12 cellular contexts compared by ENCODE assay signal in the genomic region with DNA sequence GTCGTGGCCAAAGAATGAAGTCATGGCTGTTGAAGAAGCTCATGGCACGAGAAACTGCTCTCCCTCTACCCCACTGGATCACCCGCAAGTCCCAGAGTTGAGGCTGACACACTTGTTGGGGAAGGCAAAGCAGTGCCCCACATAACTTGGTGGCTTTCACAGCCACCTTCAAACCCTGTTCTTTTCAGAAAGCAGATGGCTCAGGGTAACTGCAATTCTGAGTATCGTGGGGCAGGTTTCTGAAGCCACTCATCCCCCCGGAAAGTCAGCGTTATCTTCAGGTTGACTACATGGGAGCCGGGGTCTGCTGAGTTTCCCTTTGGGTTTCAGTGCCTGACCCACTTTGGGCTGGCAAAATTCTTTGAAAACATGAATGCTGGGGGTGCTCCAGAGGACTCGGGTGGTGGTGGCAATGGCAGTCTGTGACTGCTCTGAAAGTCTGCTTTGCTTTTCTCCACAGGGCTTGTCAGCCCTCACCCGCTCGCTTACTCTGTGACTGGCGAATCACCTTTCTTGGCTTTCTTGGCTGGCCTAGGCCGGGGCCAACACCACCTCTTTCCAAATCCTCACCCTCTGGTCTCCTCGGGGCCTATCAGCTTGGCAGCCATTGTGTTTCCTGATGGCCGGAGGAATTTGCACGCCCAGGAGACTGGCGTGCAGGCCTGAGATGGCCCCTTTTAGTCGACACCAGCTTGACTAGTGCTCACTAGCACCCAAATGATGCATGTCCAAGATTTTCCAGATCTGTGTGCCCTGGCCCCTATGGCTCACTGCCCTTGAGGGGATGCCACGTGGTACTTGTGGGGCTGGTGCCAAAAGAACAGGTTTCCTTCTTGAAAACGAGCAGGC. TPM values are rescaled to one million over a fixed set of nuclear protein-coding genes. Genes with fewer than 3 reads are reported as not detected.
A peak's percentile ranks its signal among the peaks of the same experiment; 100 is the strongest.
DNase-seq lines count a peak whose midpoint lies in the region; ATAC-seq, FAIRE-seq and TF ChIP-seq lines count a peak whose summit lies in the region.
"Had no signal": no experiment of that assay in that cellular context is flagged by ENCODE, and none has a peak within 500 bp of the region (broad histone marks: within the 10 kb centered on the region; RNA-seq: fewer than 3 reads in every experiment).

No MANE protein-coding gene starts in this region.

- H3K4me1 ChIP-seq in CD8-positive, alpha-beta memory T cell (ENCODE audit: insufficient read depth, low read length), result peaks cover 74% of the 10 kb centered on the region
- peaks cover 14 to 19% of the 10 kb centered on the region in 2 experiments; a peak in 4 of 5 replicates for H3K4me1 ChIP-seq in K562 (replicated peaks in 1 of 2; ENCODE audit: control insufficient read depth in 2 of 2, insufficient read depth in 2 of 2, low read length in 2 of 2)
- H3K4me1 ChIP-seq: neural progenitor cell had no signal

- H3K4me3 Mint-ChIP-seq in CD8-positive, alpha-beta memory T cell, result peak overlapping the region; percentile 27 to 66 (median 37)
- H3K4me3 Mint-ChIP-seq in nephron progenitor cell, result no peak overlapping the region
- H3K4me3 Mint-ChIP-seq: neural progenitor cell; stimulated activated memory B cell treated with anti-CD40 and anti-IgM and Interleukin-4, amounts not matched to agents 10 μg/mL and 1 μg/mL and 100 μg/mL, for 72 hours had no signal

- POLR2A ChIA-PET in CD8-positive, alpha-beta memory T cell (lab: Charles Lee), result no interaction called here
- POLR2A ChIA-PET in RWPE1 (lab: Yijun Ruan, JAX; ENCODE audit: low non-redundant PET) (interaction anchor here (0.7 kb wide), 1 partner anchor 10 kb away, joined by 3 read pairs; no protein-coding TSS in a partner anchor), K562 (lab: Yijun Ruan, JAX) (no interaction called here)

- H3K36me3 Mint-ChIP-seq in CD8-positive, alpha-beta memory T cell, result peaks cover 0 to 2% (median 0%) of the 10 kb centered on the region in 3 donors
- peaks cover 18% of the 10 kb centered on the region for H3K36me3 Mint-ChIP-seq in nephron progenitor cell (ENCODE audit: low read depth)
- H3K36me3 Mint-ChIP-seq: neural progenitor cell had no signal

- H3K79me2 ChIP-seq in K562 (ENCODE audit: control insufficient read depth, insufficient read depth, low read length), result peaks cover 12% of the 10 kb centered on the region

- no peak for FAIRE-seq in K562 (lab: Jason Lieb, UNC)

- H3K9me3 Mint-ChIP-seq in CD8-positive, alpha-beta memory T cell, result no peaks in the 10 kb centered on the region
- H3K9me3 Mint-ChIP-seq in nephron progenitor cell, result peaks cover 55% of the 10 kb centered on the region
- H3K9me3 Mint-ChIP-seq: stimulated activated memory B cell treated with anti-CD40 and anti-IgM and Interleukin-4, amounts not matched to agents 10 μg/mL and 1 μg/mL and 100 μg/mL, for 72 hours had no signal

- intact Hi-C loops in K562 (cut with micrococcal nuclease), result no loop called here

- peaks cover 66 to 89% (median 78%) of the 10 kb centered on the region in 3 donors for H3K4me1 Mint-ChIP-seq in CD8-positive, alpha-beta memory T cell
- H3K4me1 Mint-ChIP-seq in nephron progenitor cell, result peaks cover 35% of the 10 kb centered on the region

- ATAC-seq in K562, result no peak; the same call in 2 of the 3 replicates
- no peak for ATAC-seq in GM19351 (IDR thresholded peaks at IDR 0.05; ENCODE audit: unreplicated experiment)
- ATAC-seq: stimulated activated memory B cell treated with anti-CD40 and anti-IgM and Interleukin-4, amounts not matched to agents 10 μg/mL and 1 μg/mL and 100 μg/mL, for 72 hours had no signal

- BruUV-seq in K562 (replicated peaks; lab: Mats Ljungman, UMichigan), result no TSS peak

- CTCF ChIA-PET in CD8-positive, alpha-beta memory T cell (lab: Charles Lee), result interaction anchor here (1.6 kb wide), 1 partner anchor 15 kb away, joined by 4 read pairs; no protein-coding TSS in a partner anchor
- CTCF ChIA-PET in RWPE1 (lab: Yijun Ruan, JAX), result no interaction called here
- CTCF ChIA-PET in K562 (lab: Yijun Ruan, JAX; ENCODE audit: low intra/inter-chr PET ratio), result no interaction called here

- H3K4me3 ChIP-seq in CD8-positive, alpha-beta memory T cell (ENCODE audit: low read length), result no peak overlapping the region
- no peak overlapping the region for H3K4me3 ChIP-seq in K562
- H3K4me3 ChIP-seq: neural progenitor cell had no signal

- no peak overlapping the region for H3K27ac ChIP-seq in CD8-positive, alpha-beta memory T cell (ENCODE audit: low read depth, low read length)
- H3K27ac ChIP-seq in RWPE1 (0 out of 2 replicates have a peak overlapping the region, but pooled peaks have one; percentile 4), K562 (ENCODE audit: extremely low read depth, low read depth, low read length) (no peak overlapping the region)
- H3K27ac ChIP-seq: neural progenitor cell had no signal

- no peak for TF ChIP-seq POLR2A in K562 (conservative IDR thresholded peaks at IDR 0.05)

- peak overlapping the region; percentile 44; the same call in 1 of the 2 replicates for H2AFZ ChIP-seq in K562 (ENCODE audit: low read depth, low read length)
- H2AFZ ChIP-seq: neural progenitor cell had no signal

- peaks cover 0 to 4% of the 10 kb centered on the region in 2 donors for H3K27me3 Mint-ChIP-seq in CD8-positive, alpha-beta memory T cell
- H3K27me3 Mint-ChIP-seq in nephron progenitor cell (ENCODE audit: low read depth, poor library complexity), result peaks cover 3% of the 10 kb centered on the region
- H3K27me3 Mint-ChIP-seq: stimulated activated memory B cell treated with anti-CD40 and anti-IgM and Interleukin-4, amounts not matched to agents 10 μg/mL and 1 μg/mL and 100 μg/mL, for 72 hours had no signal

- H3K4me2 ChIP-seq in K562 (ENCODE audit: insufficient read depth, low read length), result no peak overlapping the region
- H3K4me2 ChIP-seq: neural progenitor cell had no signal

- H4K20me1 ChIP-seq in K562 (replicated peaks; ENCODE audit: control insufficient read depth, insufficient read depth, low read length), result no peaks in the 10 kb centered on the region

- no peaks in the 10 kb centered on the region for H3K36me3 ChIP-seq in CD8-positive, alpha-beta memory T cell (ENCODE audit: insufficient read depth, low read length)
- 0 out of 3 replicates have a peak, but pooled peaks cover 2% of the 10 kb centered on the region for H3K36me3 ChIP-seq in K562 (ENCODE audit: control insufficient read depth, insufficient read depth, low read length)
- H3K36me3 ChIP-seq: neural progenitor cell had no signal

- no peaks in the 10 kb centered on the region for H3K27me3 ChIP-seq in CD8-positive, alpha-beta memory T cell (ENCODE audit: insufficient read depth, low read length, poor library complexity, severe bottlenecking)
- no peaks in the 10 kb centered on the region for H3K27me3 ChIP-seq in K562 (ENCODE audit: control insufficient read depth in 2 of 2, insufficient read depth in 2 of 2, low read length in 2 of 2)
- H3K27me3 ChIP-seq: neural progenitor cell had no signal

- in situ Hi-C loops in K562 (cut with MboI), result no loop called here

- no peak overlapping the region; a peak in 2 of 4 replicates for H3K9ac ChIP-seq in K562 (ENCODE audit: insufficient read depth in 1 of 2, low read depth in 2 of 2, low read length in 2 of 2)
- H3K9ac ChIP-seq: neural progenitor cell had no signal

- no peak for TF ChIP-seq RAD21 in K562 (CRISPR knock-in tag; conservative IDR thresholded peaks at IDR 0.05 in 1 of 2, IDR thresholded peaks at IDR 0.05 in 1 of 2)

- no peak for DNase-seq in CD8-positive, alpha-beta memory T cell
- no peak for DNase-seq in RWPE1 (ENCODE audit: low spot score)
- no peak for DNase-seq in K562 (ENCODE audit: extremely low read depth in 1 of 4, low spot score in 3 of 4)
- DNase-seq in nephron progenitor cell, result no peak
- DNase-seq in AG08395 (ENCODE audit: low spot score), result no peak
- DNase-seq in SIG-M5 treated with dmso at 0.1 percent for 504 hours (lab: John Stamatoyannopoulos, UW; ENCODE audit: unreplicated experiment), result no peak
- no peak for DNase-seq in retina
- DNase-seq: foreskin melanocyte, H7 had no signal

- H3K9me1 ChIP-seq in K562 (ENCODE audit: control insufficient read depth, insufficient read depth, low read length), result no peaks in the 10 kb centered on the region

- WGBS in K562 (ENCODE audit: insufficient coverage, low coverage, missing lambda C conversion rate), result 69% methylated on average over 17 of the region's 19 CpGs

- H3K9me3 ChIP-seq in CD8-positive, alpha-beta memory T cell (ENCODE audit: low read length), result no peaks in the 10 kb centered on the region
- no peaks in the 10 kb centered on the region for H3K9me3 ChIP-seq in K562 (replicated peaks; ENCODE audit: control insufficient read depth, insufficient read depth, low read depth, low read length)

- TF ChIP-seq CTCF in RWPE1 (conservative IDR thresholded peaks at IDR 0.05; ENCODE audit: low read depth) (no peak), K562 (IDR thresholded peaks at IDR 0.05 in 2 of 3, conservative IDR thresholded peaks at IDR 0.05 in 1 of 3; ENCODE audit: insufficient read depth in 2 of 3, low read depth in 1 of 3, low read length in 3 of 3) (no peak), nephron progenitor cell (IDR thresholded peaks at IDR 0.05) (no peak)

- H3K27ac Mint-ChIP-seq in CD8-positive, alpha-beta memory T cell, result peak overlapping the region; percentile 69 to 90 (median 78)
- H3K27ac Mint-ChIP-seq in nephron progenitor cell, result peak overlapping the region; percentile 51
- H3K27ac Mint-ChIP-seq: neural progenitor cell; stimulated activated memory B cell treated with anti-CD40 and anti-IgM and Interleukin-4, amounts not matched to agents 10 μg/mL and 1 μg/mL and 100 μg/mL, for 72 hours had no signal

- no peak for TF ChIP-seq EP300 in K562 (IDR thresholded peaks at IDR 0.05; ENCODE audit: low read length)

RNA-seq across cellular contexts. Expression of gene PPP1R3F, which starts 7.3 kb away (rescaled TPM):
- total RNA-seq in CD8-positive, alpha-beta memory T cell, result 1 to 10 TPM; 4.5 to 6.0 TPM
- 8.1 TPM for polyA plus RNA-seq in CD8-positive, alpha-beta memory T cell
- total RNA-seq in K562 (2011; cell fraction: chromatin; rRNA removed; ENCODE audit: low replicate concordance), result 1.2 and 2.2 TPM in 2 replicates
- 2.7 and 5.1 TPM in 2 replicates for total RNA-seq in K562 (2011; cell fraction: nucleolus; rRNA removed)
- 0.88 and 1.1 TPM in 2 replicates for total RNA-seq in K562 (2011; cell fraction: nucleoplasm; rRNA removed)
- 0.54 and 0.69 TPM in 2 replicates for total RNA-seq in K562 (2014; rRNA removed)
- 0.06 and 0.18 TPM in 2 replicates for total RNA-seq in K562 (2014; rRNA removed; fragmentation: Illumina TruSeq; extraction: Trizol)
- total RNA-seq in K562 (2015; rRNA removed; fragmentation: Illumina TruSeq; extraction: Trizol), result 0.57 and 0.91 TPM in 2 replicates
- 0.81 and 0.86 TPM in 2 replicates for total RNA-seq in K562 (2021)
- polyA plus RNA-seq in K562 (2011; rRNA removed), result 0.32 and 0.61 TPM in 2 replicates
- 0.38 and 0.52 TPM in 2 replicates for polyA plus RNA-seq in K562 (2011; cell fraction: cytosol; rRNA removed)
- 1.6 and 2.2 TPM in 2 replicates for polyA plus RNA-seq in K562 (2011; cell fraction: nucleus; rRNA removed)
- polyA plus RNA-seq in K562 (2012), result 0.39 and 1.00 TPM in 2 replicates
- 0.16 and 0.32 TPM in 2 replicates for polyA plus RNA-seq in K562 (2014; fragmentation: Illumina TruSeq; extraction: Trizol)
- under 1 TPM in 1 of 2 experiments, not detected in 1; 0.03 TPM for polyA plus RNA-seq in K562 (2014; fragmentation: Nextera tagmentation; extraction: Ambion mirVana)
- 0.56 and 1.1 TPM in 2 replicates for polyA plus RNA-seq in K562 (2014; rRNA removed)
- 0.18 and 0.36 TPM in 2 replicates for polyA minus RNA-seq in K562 (2011; rRNA and poly(A)+ RNA removed)
- not detected in 2 replicates for polyA minus RNA-seq in K562 (2011; cell fraction: cytosol; rRNA and poly(A)+ RNA removed)
- polyA minus RNA-seq in K562 (2011; cell fraction: nucleus; rRNA and poly(A)+ RNA removed), result 3.0 and 3.4 TPM in 2 replicates

RNA-seq across cellular contexts. Expression of gene FOXP3, which starts 12.4 kb away (rescaled TPM):
- 10 to 100 TPM; 10.5 to 11.2 TPM for total RNA-seq in CD8-positive, alpha-beta memory T cell
- polyA plus RNA-seq in CD8-positive, alpha-beta memory T cell, result 1.6 TPM
- 0.19 TPM in 1 of 2 replicates, not detected in the other for total RNA-seq in K562 (2011; cell fraction: chromatin; rRNA removed; ENCODE audit: low replicate concordance)
- total RNA-seq in K562 (2011; cell fraction: nucleolus; rRNA removed), result 0.26 and 0.33 TPM in 2 replicates
- total RNA-seq in K562 (2011; cell fraction: nucleoplasm; rRNA removed), result 0.31 TPM in 1 of 2 replicates, not detected in the other
- total RNA-seq in K562 (2014; rRNA removed), result not detected in 2 replicates
- 0.07 TPM in 1 of 2 replicates, not detected in the other for total RNA-seq in K562 (2014; rRNA removed; fragmentation: Illumina TruSeq; extraction: Trizol)
- total RNA-seq in K562 (2015; rRNA removed; fragmentation: Illumina TruSeq; extraction: Trizol), result 0.08 TPM in 1 of 2 replicates, not detected in the other
- 0.16 and 0.24 TPM in 2 replicates for total RNA-seq in K562 (2021)
- 0.07 and 0.12 TPM in 2 replicates for polyA plus RNA-seq in K562 (2011; rRNA removed)
- 0.18 and 0.22 TPM in 2 replicates for polyA plus RNA-seq in K562 (2011; cell fraction: cytosol; rRNA removed)
- 0.20 and 0.24 TPM in 2 replicates for polyA plus RNA-seq in K562 (2011; cell fraction: nucleus; rRNA removed)
- 0.30 and 0.40 TPM in 2 replicates for polyA plus RNA-seq in K562 (2012)
- 0.13 and 0.29 TPM in 2 replicates for polyA plus RNA-seq in K562 (2014; fragmentation: Illumina TruSeq; extraction: Trizol)
- polyA plus RNA-seq in K562 (2014; fragmentation: Nextera tagmentation; extraction: Ambion mirVana), result under 1 TPM in 1 of 2 experiments, not detected in 1; 0.04 TPM
- not detected in 2 replicates for polyA plus RNA-seq in K562 (2014; rRNA removed)
- 0.14 TPM in 1 of 2 replicates, not detected in the other for polyA minus RNA-seq in K562 (2011; rRNA and poly(A)+ RNA removed)
- not detected in 2 replicates for polyA minus RNA-seq in K562 (2011; cell fraction: cytosol; rRNA and poly(A)+ RNA removed)
- polyA minus RNA-seq in K562 (2011; cell fraction: nucleus; rRNA and poly(A)+ RNA removed), result not detected in 2 replicates

RNA-seq across cellular contexts. Expression of gene GAGE10, which starts 26.6 kb away (rescaled TPM):
- total RNA-seq in CD8-positive, alpha-beta memory T cell, result not detected
- not detected for polyA plus RNA-seq in CD8-positive, alpha-beta memory T cell
- total RNA-seq in K562 (2011; cell fraction: chromatin; rRNA removed; ENCODE audit: low replicate concordance), result 1.3 TPM in 1 of 2 replicates, not detected in the other
- total RNA-seq in K562 (2011; cell fraction: nucleolus; rRNA removed), result 2.3 TPM in 1 of 2 replicates, not detected in the other
- total RNA-seq in K562 (2011; cell fraction: nucleoplasm; rRNA removed), result 5.6 TPM in 1 of 2 replicates, not detected in the other
- total RNA-seq in K562 (2014; rRNA removed) (0.33 TPM in 1 of 2 replicates, not detected in the other), K562 (2014; rRNA removed; fragmentation: Illumina TruSeq; extraction: Trizol) (0.93 and 0.95 TPM in 2 replicates), K562 (2015; rRNA removed; fragmentation: Illumina TruSeq; extraction: Trizol) (not detected in 2 replicates), K562 (2021) (0.80 and 1.3 TPM in 2 replicates)
- polyA plus RNA-seq in K562 (2011; rRNA removed) (0.70 and 3.1 TPM in 2 replicates), K562 (2014; fragmentation: Illumina TruSeq; extraction: Trizol) (not detected in 2 replicates), K562 (2014; fragmentation: Nextera tagmentation; extraction: Ambion mirVana) (under 1 TPM; 0.96 TPM), K562 (2014; rRNA removed) (0.36 TPM in 1 of 2 replicates, not detected in the other)
- 0.31 and 1.4 TPM in 2 replicates for polyA plus RNA-seq in K562 (2011; cell fraction: cytosol; rRNA removed)
- 3.3 and 3.6 TPM in 2 replicates for polyA plus RNA-seq in K562 (2011; cell fraction: nucleus; rRNA removed)
- 25.5 and 33.9 TPM in 2 replicates for polyA plus RNA-seq in K562 (2012)
- polyA minus RNA-seq in K562 (2011; rRNA and poly(A)+ RNA removed), result 5.6 and 14.6 TPM in 2 replicates
- not detected in 2 replicates for polyA minus RNA-seq in K562 (2011; cell fraction: cytosol; rRNA and poly(A)+ RNA removed)
- polyA minus RNA-seq in K562 (2011; cell fraction: nucleus; rRNA and poly(A)+ RNA removed), result not detected in 2 replicates
- total RNA-seq: H7 had no signal

RNA-seq across cellular contexts. Expression of gene CCDC22, which starts 41.6 kb away (rescaled TPM):
- total RNA-seq in CD8-positive, alpha-beta memory T cell, result 10 to 100 TPM; 22.7 to 24.8 TPM
- 30.7 TPM for polyA plus RNA-seq in CD8-positive, alpha-beta memory T cell
- total RNA-seq in K562 (2011; cell fraction: chromatin; rRNA removed; ENCODE audit: low replicate concordance), result 18.9 and 51.1 TPM in 2 replicates
- total RNA-seq in K562 (2011; cell fraction: nucleolus; rRNA removed), result 27.2 and 29.1 TPM in 2 replicates
- 22.7 and 25.3 TPM in 2 replicates for total RNA-seq in K562 (2011; cell fraction: nucleoplasm; rRNA removed)
- total RNA-seq in K562 (2014; rRNA removed), result 13.5 and 14.0 TPM in 2 replicates
- total RNA-seq in K562 (2014; rRNA removed; fragmentation: Illumina TruSeq; extraction: Trizol), result 2.5 and 3.6 TPM in 2 replicates
- 6.6 and 7.1 TPM in 2 replicates for total RNA-seq in K562 (2015; rRNA removed; fragmentation: Illumina TruSeq; extraction: Trizol)
- 20.9 and 22.7 TPM in 2 replicates for total RNA-seq in K562 (2021)
- 11.7 and 26.4 TPM in 2 replicates for polyA plus RNA-seq in K562 (2011; rRNA removed)
- polyA plus RNA-seq in K562 (2011; cell fraction: cytosol; rRNA removed), result 19.0 and 32.2 TPM in 2 replicates
- 72.0 and 73.7 TPM in 2 replicates for polyA plus RNA-seq in K562 (2011; cell fraction: nucleus; rRNA removed)
- polyA plus RNA-seq in K562 (2012), result 14.8 and 30.0 TPM in 2 replicates
- polyA plus RNA-seq in K562 (2014; fragmentation: Illumina TruSeq; extraction: Trizol), result 5.1 and 12.0 TPM in 2 replicates
- under 1 TPM; 0.32 to 0.74 TPM for polyA plus RNA-seq in K562 (2014; fragmentation: Nextera tagmentation; extraction: Ambion mirVana)
- 11.1 and 13.6 TPM in 2 replicates for polyA plus RNA-seq in K562 (2014; rRNA removed)
- 12.0 and 15.2 TPM in 2 replicates for polyA minus RNA-seq in K562 (2011; rRNA and poly(A)+ RNA removed)
- polyA minus RNA-seq in K562 (2011; cell fraction: cytosol; rRNA and poly(A)+ RNA removed), result 21.5 and 24.4 TPM in 2 replicates
- polyA minus RNA-seq in K562 (2011; cell fraction: nucleus; rRNA and poly(A)+ RNA removed), result 9.8 and 17.3 TPM in 2 replicates

RNA-seq across cellular contexts. Expression of gene CACNA1F, which starts 43.8 kb away (rescaled TPM):
- total RNA-seq in CD8-positive, alpha-beta memory T cell, result under 1 TPM; 0.24 to 0.61 TPM
- not detected for polyA plus RNA-seq in CD8-positive, alpha-beta memory T cell
- total RNA-seq in K562 (2011; cell fraction: chromatin; rRNA removed; ENCODE audit: low replicate concordance), result 2.0 TPM in 2 replicates
- 0.79 and 0.83 TPM in 2 replicates for total RNA-seq in K562 (2011; cell fraction: nucleolus; rRNA removed)
- 0.84 and 1.7 TPM in 2 replicates for total RNA-seq in K562 (2011; cell fraction: nucleoplasm; rRNA removed)
- total RNA-seq in K562 (2014; rRNA removed) (under 0.01 TPM in 1 of 2 replicates, not detected in the other), K562 (2014; rRNA removed; fragmentation: Illumina TruSeq; extraction: Trizol) (not detected in 2 replicates), K562 (2015; rRNA removed; fragmentation: Illumina TruSeq; extraction: Trizol) (not detected in 2 replicates), K562 (2021) (0.04 TPM in 2 replicates)
- polyA plus RNA-seq in K562 (2011; rRNA removed) (0.13 and 0.37 TPM in 2 replicates), K562 (2014; fragmentation: Illumina TruSeq; extraction: Trizol) (0.01 and 0.03 TPM in 2 replicates), K562 (2014; fragmentation: Nextera tagmentation; extraction: Ambion mirVana) (under 1 TPM in 1 of 2 experiments, not detected in 1; 0.01 TPM), K562 (2014; rRNA removed) (0.15 and 0.41 TPM in 2 replicates)
- polyA plus RNA-seq in K562 (2011; cell fraction: cytosol; rRNA removed), result 0.10 and 0.22 TPM in 2 replicates
- 1.5 and 1.9 TPM in 2 replicates for polyA plus RNA-seq in K562 (2011; cell fraction: nucleus; rRNA removed)
- polyA plus RNA-seq in K562 (2012), result 0.10 and 0.36 TPM in 2 replicates
- 0.04 and 0.06 TPM in 2 replicates for polyA minus RNA-seq in K562 (2011; rRNA and poly(A)+ RNA removed)
- polyA minus RNA-seq in K562 (2011; cell fraction: cytosol; rRNA and poly(A)+ RNA removed), result not detected in 2 replicates
- 0.27 and 0.56 TPM in 2 replicates for polyA minus RNA-seq in K562 (2011; cell fraction: nucleus; rRNA and poly(A)+ RNA removed)

Comparison
In these comparisons a context has a peak if more than half of its experiments do, and no peak if none do; other contexts are left out.
1. RNA of gene FOXP3, which starts 12.4 kb away (total RNA-seq): 10.5 to 11.2 TPM in CD8-positive, alpha-beta memory T cell; 0.07 to 0.33 TPM in K562; every median in the first group is over 4 times any median in the second.